13 cellular contexts compared by ENCODE assay signal in the genomic region with DNA sequence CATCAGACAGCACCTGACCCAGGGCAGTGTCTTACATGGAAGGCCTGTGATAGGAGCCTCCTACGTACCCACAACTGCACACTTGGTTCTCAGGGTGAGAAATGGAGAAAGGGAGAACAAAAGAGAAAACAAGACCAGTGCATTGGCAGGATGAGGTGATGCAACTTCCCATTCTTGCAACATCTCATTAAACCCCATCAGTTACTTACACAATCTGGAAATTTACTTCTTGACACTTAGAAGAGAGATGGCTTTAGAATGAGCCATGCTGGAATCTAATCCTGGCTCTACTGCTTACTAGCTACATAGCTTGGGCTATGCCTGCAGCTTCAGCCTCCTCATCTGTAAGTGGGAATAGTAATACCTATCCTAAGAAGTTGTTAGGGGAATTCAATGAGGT.
A peak's percentile ranks its signal among the peaks of the same experiment; 100 is the strongest.
DNase-seq lines count a peak whose midpoint lies in the region; ATAC-seq, FAIRE-seq and TF ChIP-seq lines count a peak whose summit lies in the region.
"Had no signal": no experiment of that assay in that cellular context is flagged by ENCODE, and none has a peak within 500 bp of the region (broad histone marks: within the 10 kb centered on the region; RNA-seq: fewer than 3 reads in every experiment).

No MANE protein-coding gene starts in this region.

- H3K4me3 Mint-ChIP-seq in CD14-positive monocyte = peak overlapping the region; percentile 52 to 75

- H3K9me3 Mint-ChIP-seq in CD14-positive monocyte = peaks cover 0 to 3% (median 0%) of the 10 kb centered on the region in 7 donors

- peaks cover 54% of the 10 kb centered on the region for H3K4me1 Mint-ChIP-seq in CD14-positive monocyte

- TF ChIP-seq CTCF in CD14-positive monocyte (IDR thresholded peaks at IDR 0.05) (no peak), pancreas (IDR thresholded peaks at IDR 0.05) (no peak)

- H3K27ac ChIP-seq in pancreas = peak overlapping the region in 1 of 4 donors; percentile 56
- H3K27ac ChIP-seq: VCaP had no signal

- intact Hi-C loops in CD14-positive monocyte (cut with micrococcal nuclease) (no loop called here), pancreas (cut with DNase I) (no loop called here)

- no peak overlapping the region for H3K4me3 ChIP-seq in pancreas
- H3K4me3 ChIP-seq: body of pancreas, Peyer's patch had no signal

- peaks cover 0 to 2% of the 10 kb centered on the region in 2 donors for H3K36me3 Mint-ChIP-seq in CD14-positive monocyte

- FAIRE-seq in pancreas (lab: Jason Lieb, UNC) (no peak), frontal cortex (lab: Jason Lieb, UNC) (no peak)

- peak; percentile 63 for DNase-seq in CD14-positive monocyte (ENCODE audit: low spot score)
- peak; percentile 64 to 78 for DNase-seq in NOMO-1 (lab: John Stamatoyannopoulos, UW; ENCODE audit: unreplicated experiment in 2 of 2)
- no peak for DNase-seq in pancreas
- DNase-seq in activated T-cell treated with anti-CD3 and anti-CD28 coated beads, Interleukin-2, amount 50 U/mL, for 48 hours = no peak
- DNase-seq in frontal cortex (ENCODE audit: low spot score in 2 of 2) = no peak
- DNase-seq in middle frontal gyrus (ENCODE audit: extremely low spot score, low spot score) = no peak
- DNase-seq: left cardiac atrium, occipital lobe, Peyer's patch had no signal

- no peaks in the 10 kb centered on the region for H3K9me3 ChIP-seq in pancreas
- H3K9me3 ChIP-seq: body of pancreas, Peyer's patch had no signal

- peaks cover 0 to 15% (median 0%) of the 10 kb centered on the region in 3 donors for H3K4me1 ChIP-seq in pancreas

- H3K27me3 Mint-ChIP-seq in CD14-positive monocyte (ENCODE audit: low read depth in 3 of 3) = no peaks in the 10 kb centered on the region

- ATAC-seq in esophagus mucosa (peak; percentile 66), pancreas (peak in 3 of 4 donors; percentile 14 to 23 (median 15)), GM19324 (IDR thresholded peaks at IDR 0.05; ENCODE audit: low FRiP score, unreplicated experiment) (no peak)
- ATAC-seq: body of pancreas had no signal

- H3K27ac Mint-ChIP-seq in CD14-positive monocyte = peak overlapping the region; percentile 87 to 97 (median 93)

- 90 to 95% methylated on average over 1 of the region's 1 CpG for WGBS in pancreas, 2 donors

- H3K36me3 ChIP-seq in pancreas = no peaks in the 10 kb centered on the region
- H3K36me3 ChIP-seq: Peyer's patch had no signal

- no peaks in the 10 kb centered on the region for H3K27me3 ChIP-seq in pancreas
- H3K27me3 ChIP-seq: body of pancreas, Peyer's patch had no signal

Comparison
In these comparisons a context has a peak if more than half of its experiments do, and no peak if none do; other contexts are left out.
1. DNase-seq: peak in CD14-positive monocyte (single experiment) and NOMO-1 (2 of 2); none in pancreas (0 of 6), activated T-cell treated with anti-CD3 and anti-CD28 coated beads, Interleukin-2, amount 50 U/mL, for 48 hours (0 of 2), frontal cortex (0 of 2) and middle frontal gyrus (single experiment).